ENCODE assay signal across 1 cellular context in the genomic region with DNA sequence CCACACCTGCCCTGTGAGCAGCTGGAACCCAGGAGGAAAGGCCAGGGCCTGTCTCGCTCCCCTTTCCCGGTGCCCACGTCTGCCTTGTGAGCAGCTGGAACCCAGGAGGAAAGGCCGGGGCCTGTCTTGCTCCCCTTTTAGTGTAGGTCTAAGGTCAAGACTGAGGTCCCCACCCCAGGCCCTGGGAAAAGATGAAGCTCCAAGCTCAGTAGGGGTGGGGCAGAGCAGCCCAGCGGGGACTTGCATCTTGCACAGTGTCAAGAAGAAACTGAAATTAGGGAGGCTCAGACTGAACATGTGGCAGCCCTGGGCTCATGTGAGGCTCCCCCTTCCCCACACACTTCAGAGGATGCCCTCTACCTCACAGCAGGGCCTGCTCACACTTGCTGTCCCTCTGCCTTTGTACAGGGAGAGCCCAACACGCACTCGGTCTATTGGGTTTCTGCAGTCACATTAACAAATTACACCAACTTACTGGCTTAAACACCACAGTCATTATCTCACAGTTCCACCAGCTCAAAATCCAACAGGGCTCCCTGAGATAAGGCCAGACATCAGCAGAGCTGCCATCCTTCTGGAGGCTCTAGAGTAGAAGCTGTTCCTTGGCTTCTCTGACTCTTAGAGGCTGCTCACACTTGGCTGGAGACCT.
TF ChIP-seq lines count a peak whose summit lies in the region.

No MANE protein-coding gene starts in this region.

TF ChIP-seq in K562, 482 proteins besides CTCF, POLR2A, EP300 and RAD21 (continued from another document and continues in another):
- TF ChIP-seq ZC3H4 (CRISPR knock-in tag; IDR thresholded peaks at IDR 0.05; ENCODE audit: borderline replicate concordance), result no peak
- peak; percentile 97 for TF ChIP-seq TEAD4 (IDR thresholded peaks at IDR 0.05; ENCODE audit: low read length)
- no peak for TF ChIP-seq TEAD4 (CRISPR knock-in tag; IDR thresholded peaks at IDR 0.05; ENCODE audit: borderline replicate concordance)
- no peak for TF ChIP-seq ZNF717 (CRISPR knock-in tag; IDR thresholded peaks at IDR 0.05)
- TF ChIP-seq E2F3 (CRISPR knock-in tag; IDR thresholded peaks at IDR 0.05), result no peak
- TF ChIP-seq TBP (optimal IDR thresholded peaks at IDR 0.05; ENCODE audit: low read depth, low read length), result no peak
- TF ChIP-seq, protein P1, sequence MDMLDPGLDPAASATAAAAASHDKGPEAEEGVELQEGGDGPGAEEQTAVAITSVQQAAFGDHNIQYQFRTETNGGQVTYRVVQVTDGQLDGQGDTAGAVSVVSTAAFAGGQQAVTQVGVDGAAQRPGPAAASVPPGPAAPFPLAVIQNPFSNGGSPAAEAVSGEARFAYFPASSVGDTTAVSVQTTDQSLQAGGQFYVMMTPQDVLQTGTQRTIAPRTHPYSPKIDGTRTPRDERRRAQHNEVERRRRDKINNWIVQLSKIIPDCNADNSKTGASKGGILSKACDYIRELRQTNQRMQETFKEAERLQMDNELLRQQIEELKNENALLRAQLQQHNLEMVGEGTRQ (CRISPR knock-in tag; IDR thresholded peaks at IDR 0.05), result no peak
- TF ChIP-seq CBFA2T3 (IDR thresholded peaks at IDR 0.05), result peak; percentile 97
- no peak for TF ChIP-seq ZNF217 (CRISPR knock-in tag; IDR thresholded peaks at IDR 0.05)
- TF ChIP-seq NEUROD1 (IDR thresholded peaks at IDR 0.05; ENCODE audit: borderline replicate concordance, low read depth, low read length, partially characterized antibody), result peak; percentile 56
- TF ChIP-seq, protein P2, sequence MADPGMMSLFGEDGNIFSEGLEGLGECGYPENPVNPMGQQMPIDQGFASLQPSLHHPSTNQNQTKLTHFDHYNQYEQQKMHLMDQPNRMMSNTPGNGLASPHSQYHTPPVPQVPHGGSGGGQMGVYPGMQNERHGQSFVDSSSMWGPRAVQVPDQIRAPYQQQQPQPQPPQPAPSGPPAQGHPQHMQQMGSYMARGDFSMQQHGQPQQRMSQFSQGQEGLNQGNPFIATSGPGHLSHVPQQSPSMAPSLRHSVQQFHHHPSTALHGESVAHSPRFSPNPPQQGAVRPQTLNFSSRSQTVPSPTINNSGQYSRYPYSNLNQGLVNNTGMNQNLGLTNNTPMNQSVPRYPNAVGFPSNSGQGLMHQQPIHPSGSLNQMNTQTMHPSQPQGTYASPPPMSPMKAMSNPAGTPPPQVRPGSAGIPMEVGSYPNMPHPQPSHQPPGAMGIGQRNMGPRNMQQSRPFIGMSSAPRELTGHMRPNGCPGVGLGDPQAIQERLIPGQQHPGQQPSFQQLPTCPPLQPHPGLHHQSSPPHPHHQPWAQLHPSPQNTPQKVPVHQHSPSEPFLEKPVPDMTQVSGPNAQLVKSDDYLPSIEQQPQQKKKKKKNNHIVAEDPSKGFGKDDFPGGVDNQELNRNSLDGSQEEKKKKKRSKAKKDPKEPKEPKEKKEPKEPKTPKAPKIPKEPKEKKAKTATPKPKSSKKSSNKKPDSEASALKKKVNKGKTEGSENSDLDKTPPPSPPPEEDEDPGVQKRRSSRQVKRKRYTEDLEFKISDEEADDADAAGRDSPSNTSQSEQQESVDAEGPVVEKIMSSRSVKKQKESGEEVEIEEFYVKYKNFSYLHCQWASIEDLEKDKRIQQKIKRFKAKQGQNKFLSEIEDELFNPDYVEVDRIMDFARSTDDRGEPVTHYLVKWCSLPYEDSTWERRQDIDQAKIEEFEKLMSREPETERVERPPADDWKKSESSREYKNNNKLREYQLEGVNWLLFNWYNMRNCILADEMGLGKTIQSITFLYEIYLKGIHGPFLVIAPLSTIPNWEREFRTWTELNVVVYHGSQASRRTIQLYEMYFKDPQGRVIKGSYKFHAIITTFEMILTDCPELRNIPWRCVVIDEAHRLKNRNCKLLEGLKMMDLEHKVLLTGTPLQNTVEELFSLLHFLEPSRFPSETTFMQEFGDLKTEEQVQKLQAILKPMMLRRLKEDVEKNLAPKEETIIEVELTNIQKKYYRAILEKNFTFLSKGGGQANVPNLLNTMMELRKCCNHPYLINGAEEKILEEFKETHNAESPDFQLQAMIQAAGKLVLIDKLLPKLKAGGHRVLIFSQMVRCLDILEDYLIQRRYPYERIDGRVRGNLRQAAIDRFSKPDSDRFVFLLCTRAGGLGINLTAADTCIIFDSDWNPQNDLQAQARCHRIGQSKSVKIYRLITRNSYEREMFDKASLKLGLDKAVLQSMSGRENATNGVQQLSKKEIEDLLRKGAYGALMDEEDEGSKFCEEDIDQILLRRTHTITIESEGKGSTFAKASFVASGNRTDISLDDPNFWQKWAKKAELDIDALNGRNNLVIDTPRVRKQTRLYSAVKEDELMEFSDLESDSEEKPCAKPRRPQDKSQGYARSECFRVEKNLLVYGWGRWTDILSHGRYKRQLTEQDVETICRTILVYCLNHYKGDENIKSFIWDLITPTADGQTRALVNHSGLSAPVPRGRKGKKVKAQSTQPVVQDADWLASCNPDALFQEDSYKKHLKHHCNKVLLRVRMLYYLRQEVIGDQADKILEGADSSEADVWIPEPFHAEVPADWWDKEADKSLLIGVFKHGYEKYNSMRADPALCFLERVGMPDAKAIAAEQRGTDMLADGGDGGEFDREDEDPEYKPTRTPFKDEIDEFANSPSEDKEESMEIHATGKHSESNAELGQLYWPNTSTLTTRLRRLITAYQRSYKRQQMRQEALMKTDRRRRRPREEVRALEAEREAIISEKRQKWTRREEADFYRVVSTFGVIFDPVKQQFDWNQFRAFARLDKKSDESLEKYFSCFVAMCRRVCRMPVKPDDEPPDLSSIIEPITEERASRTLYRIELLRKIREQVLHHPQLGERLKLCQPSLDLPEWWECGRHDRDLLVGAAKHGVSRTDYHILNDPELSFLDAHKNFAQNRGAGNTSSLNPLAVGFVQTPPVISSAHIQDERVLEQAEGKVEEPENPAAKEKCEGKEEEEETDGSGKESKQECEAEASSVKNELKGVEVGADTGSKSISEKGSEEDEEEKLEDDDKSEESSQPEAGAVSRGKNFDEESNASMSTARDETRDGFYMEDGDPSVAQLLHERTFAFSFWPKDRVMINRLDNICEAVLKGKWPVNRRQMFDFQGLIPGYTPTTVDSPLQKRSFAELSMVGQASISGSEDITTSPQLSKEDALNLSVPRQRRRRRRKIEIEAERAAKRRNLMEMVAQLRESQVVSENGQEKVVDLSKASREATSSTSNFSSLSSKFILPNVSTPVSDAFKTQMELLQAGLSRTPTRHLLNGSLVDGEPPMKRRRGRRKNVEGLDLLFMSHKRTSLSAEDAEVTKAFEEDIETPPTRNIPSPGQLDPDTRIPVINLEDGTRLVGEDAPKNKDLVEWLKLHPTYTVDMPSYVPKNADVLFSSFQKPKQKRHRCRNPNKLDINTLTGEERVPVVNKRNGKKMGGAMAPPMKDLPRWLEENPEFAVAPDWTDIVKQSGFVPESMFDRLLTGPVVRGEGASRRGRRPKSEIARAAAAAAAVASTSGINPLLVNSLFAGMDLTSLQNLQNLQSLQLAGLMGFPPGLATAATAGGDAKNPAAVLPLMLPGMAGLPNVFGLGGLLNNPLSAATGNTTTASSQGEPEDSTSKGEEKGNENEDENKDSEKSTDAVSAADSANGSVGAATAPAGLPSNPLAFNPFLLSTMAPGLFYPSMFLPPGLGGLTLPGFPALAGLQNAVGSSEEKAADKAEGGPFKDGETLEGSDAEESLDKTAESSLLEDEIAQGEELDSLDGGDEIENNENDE (IDR thresholded peaks at IDR 0.05; ENCODE audit: low read depth, low read length), result no peak
- TF ChIP-seq TCFL5 (CRISPR knock-in tag; conservative IDR thresholded peaks at IDR 0.05), result no peak
- TF ChIP-seq POLR2AphosphoS2 (IDR thresholded peaks at IDR 0.05; ENCODE audit: low read length), result no peak
- TF ChIP-seq SPI1 (IDR thresholded peaks at IDR 0.05; ENCODE audit: borderline replicate concordance, low read depth, low read length), result no peak
- no peak for TF ChIP-seq ZNF124 (CRISPR knock-in tag; IDR thresholded peaks at IDR 0.05)
- TF ChIP-seq ZNF274 (IDR thresholded peaks at IDR 0.05; ENCODE audit: borderline replicate concordance, low read depth, low read length), result no peak
- TF ChIP-seq, protein P3, sequence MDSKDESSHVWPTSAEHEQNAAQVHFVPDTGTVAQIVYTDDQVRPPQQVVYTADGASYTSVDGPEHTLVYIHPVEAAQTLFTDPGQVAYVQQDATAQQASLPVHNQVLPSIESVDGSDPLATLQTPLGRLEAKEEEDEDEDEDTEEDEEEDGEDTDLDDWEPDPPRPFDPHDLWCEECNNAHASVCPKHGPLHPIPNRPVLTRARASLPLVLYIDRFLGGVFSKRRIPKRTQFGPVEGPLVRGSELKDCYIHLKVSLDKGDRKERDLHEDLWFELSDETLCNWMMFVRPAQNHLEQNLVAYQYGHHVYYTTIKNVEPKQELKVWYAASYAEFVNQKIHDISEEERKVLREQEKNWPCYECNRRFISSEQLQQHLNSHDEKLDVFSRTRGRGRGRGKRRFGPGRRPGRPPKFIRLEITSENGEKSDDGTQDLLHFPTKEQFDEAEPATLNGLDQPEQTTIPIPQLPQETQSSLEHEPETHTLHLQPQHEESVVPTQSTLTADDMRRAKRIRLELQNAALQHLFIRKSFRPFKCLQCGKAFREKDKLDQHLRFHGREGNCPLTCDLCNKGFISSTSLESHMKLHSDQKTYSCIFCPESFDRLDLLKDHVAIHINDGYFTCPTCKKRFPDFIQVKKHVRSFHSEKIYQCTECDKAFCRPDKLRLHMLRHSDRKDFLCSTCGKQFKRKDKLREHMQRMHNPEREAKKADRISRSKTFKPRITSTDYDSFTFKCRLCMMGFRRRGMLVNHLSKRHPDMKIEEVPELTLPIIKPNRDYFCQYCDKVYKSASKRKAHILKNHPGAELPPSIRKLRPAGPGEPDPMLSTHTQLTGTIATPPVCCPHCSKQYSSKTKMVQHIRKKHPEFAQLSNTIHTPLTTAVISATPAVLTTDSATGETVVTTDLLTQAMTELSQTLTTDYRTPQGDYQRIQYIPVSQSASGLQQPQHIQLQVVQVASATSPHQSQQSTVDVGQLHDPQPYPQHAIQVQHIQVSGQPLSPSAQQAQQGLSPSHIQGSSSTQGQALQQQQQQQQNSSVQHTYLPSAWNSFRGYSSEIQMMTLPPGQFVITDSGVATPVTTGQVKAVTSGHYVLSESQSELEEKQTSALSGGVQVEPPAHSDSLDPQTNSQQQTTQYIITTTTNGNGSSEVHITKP (IDR thresholded peaks at IDR 0.05; ENCODE audit: partially characterized antibody), result peak; percentile 51
- TF ChIP-seq, protein P4, sequence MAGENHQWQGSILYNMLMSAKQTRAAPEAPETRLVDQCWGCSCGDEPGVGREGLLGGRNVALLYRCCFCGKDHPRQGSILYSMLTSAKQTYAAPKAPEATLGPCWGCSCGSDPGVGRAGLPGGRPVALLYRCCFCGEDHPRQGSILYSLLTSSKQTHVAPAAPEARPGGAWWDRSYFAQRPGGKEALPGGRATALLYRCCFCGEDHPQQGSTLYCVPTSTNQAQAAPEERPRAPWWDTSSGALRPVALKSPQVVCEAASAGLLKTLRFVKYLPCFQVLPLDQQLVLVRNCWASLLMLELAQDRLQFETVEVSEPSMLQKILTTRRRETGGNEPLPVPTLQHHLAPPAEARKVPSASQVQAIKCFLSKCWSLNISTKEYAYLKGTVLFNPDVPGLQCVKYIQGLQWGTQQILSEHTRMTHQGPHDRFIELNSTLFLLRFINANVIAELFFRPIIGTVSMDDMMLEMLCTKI (IDR thresholded peaks at IDR 0.05; ENCODE audit: partially characterized antibody), result no peak
- TF ChIP-seq XRCC3 (IDR thresholded peaks at IDR 0.05), result no peak
- TF ChIP-seq ZNF146 (CRISPR knock-in tag; IDR thresholded peaks at IDR 0.05; ENCODE audit: unreplicated experiment), result no peak
- no peak for TF ChIP-seq HDAC1 (IDR thresholded peaks at IDR 0.05)
- no peak for TF ChIP-seq IFI16 (CRISPR knock-in tag; IDR thresholded peaks at IDR 0.05)
- TF ChIP-seq FOS (IDR thresholded peaks at IDR 0.05; ENCODE audit: extremely low read depth, insufficient read length), result no peak
- no peak for TF ChIP-seq IRF2 (CRISPR knock-in tag; IDR thresholded peaks at IDR 0.05)
- TF ChIP-seq, protein P5, sequence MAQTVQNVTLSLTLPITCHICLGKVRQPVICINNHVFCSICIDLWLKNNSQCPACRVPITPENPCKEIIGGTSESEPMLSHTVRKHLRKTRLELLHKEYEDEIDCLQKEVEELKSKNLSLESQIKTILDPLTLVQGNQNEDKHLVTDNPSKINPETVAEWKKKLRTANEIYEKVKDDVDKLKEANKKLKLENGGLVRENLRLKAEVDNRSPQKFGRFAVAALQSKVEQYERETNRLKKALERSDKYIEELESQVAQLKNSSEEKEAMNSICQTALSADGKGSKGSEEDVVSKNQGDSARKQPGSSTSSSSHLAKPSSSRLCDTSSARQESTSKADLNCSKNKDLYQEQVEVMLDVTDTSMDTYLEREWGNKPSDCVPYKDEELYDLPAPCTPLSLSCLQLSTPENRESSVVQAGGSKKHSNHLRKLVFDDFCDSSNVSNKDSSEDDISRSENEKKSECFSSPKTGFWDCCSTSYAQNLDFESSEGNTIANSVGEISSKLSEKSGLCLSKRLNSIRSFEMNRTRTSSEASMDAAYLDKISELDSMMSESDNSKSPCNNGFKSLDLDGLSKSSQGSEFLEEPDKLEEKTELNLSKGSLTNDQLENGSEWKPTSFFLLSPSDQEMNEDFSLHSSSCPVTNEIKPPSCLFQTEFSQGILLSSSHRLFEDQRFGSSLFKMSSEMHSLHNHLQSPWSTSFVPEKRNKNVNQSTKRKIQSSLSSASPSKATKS (CRISPR knock-in tag; IDR thresholded peaks at IDR 0.05), result no peak
- TF ChIP-seq RBM14 (IDR thresholded peaks at IDR 0.05; ENCODE audit: borderline replicate concordance, insufficient read depth, low read depth, low read length), result no peak
- TF ChIP-seq, protein P6, sequence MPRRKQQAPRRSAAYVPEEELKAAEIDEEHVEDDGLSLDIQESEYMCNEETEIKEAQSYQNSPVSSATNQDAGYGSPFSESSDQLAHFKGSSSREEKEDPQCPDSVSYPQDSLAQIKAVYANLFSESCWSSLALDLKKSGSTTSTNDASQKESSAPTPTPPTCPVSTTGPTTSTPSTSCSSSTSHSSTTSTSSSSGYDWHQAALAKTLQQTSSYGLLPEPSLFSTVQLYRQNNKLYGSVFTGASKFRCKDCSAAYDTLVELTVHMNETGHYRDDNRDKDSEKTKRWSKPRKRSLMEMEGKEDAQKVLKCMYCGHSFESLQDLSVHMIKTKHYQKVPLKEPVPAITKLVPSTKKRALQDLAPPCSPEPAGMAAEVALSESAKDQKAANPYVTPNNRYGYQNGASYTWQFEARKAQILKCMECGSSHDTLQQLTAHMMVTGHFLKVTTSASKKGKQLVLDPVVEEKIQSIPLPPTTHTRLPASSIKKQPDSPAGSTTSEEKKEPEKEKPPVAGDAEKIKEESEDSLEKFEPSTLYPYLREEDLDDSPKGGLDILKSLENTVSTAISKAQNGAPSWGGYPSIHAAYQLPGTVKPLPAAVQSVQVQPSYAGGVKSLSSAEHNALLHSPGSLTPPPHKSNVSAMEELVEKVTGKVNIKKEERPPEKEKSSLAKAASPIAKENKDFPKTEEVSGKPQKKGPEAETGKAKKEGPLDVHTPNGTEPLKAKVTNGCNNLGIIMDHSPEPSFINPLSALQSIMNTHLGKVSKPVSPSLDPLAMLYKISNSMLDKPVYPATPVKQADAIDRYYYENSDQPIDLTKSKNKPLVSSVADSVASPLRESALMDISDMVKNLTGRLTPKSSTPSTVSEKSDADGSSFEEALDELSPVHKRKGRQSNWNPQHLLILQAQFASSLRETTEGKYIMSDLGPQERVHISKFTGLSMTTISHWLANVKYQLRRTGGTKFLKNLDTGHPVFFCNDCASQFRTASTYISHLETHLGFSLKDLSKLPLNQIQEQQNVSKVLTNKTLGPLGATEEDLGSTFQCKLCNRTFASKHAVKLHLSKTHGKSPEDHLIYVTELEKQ (CRISPR knock-in tag; IDR thresholded peaks at IDR 0.05), result no peak
- TF ChIP-seq NCOA1 (IDR thresholded peaks at IDR 0.05; ENCODE audit: low read depth), result peak; percentile 55; the same call in 1 of the 2 replicates
- TF ChIP-seq BRD9 (IDR thresholded peaks at IDR 0.05; ENCODE audit: low read depth, partially characterized antibody), result no peak
- no peak for TF ChIP-seq SAP30 (IDR thresholded peaks at IDR 0.05; ENCODE audit: borderline replicate concordance, insufficient read depth, low read depth, low read length, poor library complexity, severe bottlenecking)
- no peak for TF ChIP-seq ZNF3 (CRISPR knock-in tag; IDR thresholded peaks at IDR 0.05)
- no peak for TF ChIP-seq CBX2 (IDR thresholded peaks at IDR 0.05; ENCODE audit: insufficient read depth, low read length, poor library complexity, severe bottlenecking)
